13 cellular contexts compared by ENCODE assay signal in the genomic region with DNA sequence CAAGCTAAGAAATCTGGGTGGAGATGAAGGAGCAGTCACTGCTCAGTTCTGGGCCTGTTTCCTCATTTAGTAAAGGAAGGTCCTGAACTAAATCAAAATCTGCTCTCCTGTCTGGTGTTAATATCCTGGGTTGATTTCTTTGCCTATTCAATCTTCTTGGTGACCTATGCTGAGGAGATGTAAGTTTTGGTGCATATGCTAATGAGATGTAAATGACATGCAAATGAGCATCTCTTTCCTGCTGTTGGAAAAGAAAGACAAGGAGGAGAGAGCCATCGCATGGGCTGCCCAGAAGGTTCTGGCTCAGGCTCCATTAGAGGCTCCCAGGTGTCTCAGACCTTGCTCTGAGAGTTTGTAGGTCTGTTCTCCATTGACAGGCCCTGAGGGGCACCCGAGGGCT. TPM values are rescaled to one million over a fixed set of nuclear protein-coding genes. Genes with fewer than 3 reads are reported as not detected.
A peak's percentile ranks its signal among the peaks of the same experiment; 100 is the strongest.
DNase-seq lines count a peak whose midpoint lies in the region; ATAC-seq and TF ChIP-seq lines count a peak whose summit lies in the region.
"Had no signal": no experiment of that assay in that cellular context is flagged by ENCODE, and none has a peak within 500 bp of the region (broad histone marks: within the 10 kb centered on the region; RNA-seq: fewer than 3 reads in every experiment).

No MANE protein-coding gene starts in this region.

- no peak for TF ChIP-seq EP300 in tibial nerve (IDR thresholded peaks at IDR 0.05)

- no peaks in the 10 kb centered on the region for H3K9me2 ChIP-seq in OCI-LY1 (ENCODE audit: low read depth, low read length)

- no peaks in the 10 kb centered on the region for H3K27me3 Mint-ChIP-seq in effector memory CD8-positive, alpha-beta T cell
- peaks cover 37% of the 10 kb centered on the region for H3K27me3 Mint-ChIP-seq in type B pancreatic cell

- no peak for TF ChIP-seq POLR2A in breast epithelium (IDR thresholded peaks at IDR 0.05)
- no peak for TF ChIP-seq POLR2A in tibial nerve (IDR thresholded peaks at IDR 0.05)

- H3K27ac Mint-ChIP-seq in effector memory CD8-positive, alpha-beta T cell = peak overlapping the region; percentile 84 to 97
- no peak overlapping the region for H3K27ac Mint-ChIP-seq in type B pancreatic cell

- H3K27me3 ChIP-seq in breast epithelium (peaks cover 5 to 14% of the 10 kb centered on the region in 2 donors), mammary epithelial cell (ENCODE audit: insufficient read depth, low read length) (no peaks in the 10 kb centered on the region), OCI-LY1 (ENCODE audit: insufficient read depth, low read length) (no peaks in the 10 kb centered on the region), tibial nerve (peaks cover 0 to 27% of the 10 kb centered on the region in 2 donors)

- BruUV-seq in mammary epithelial cell (replicated peaks; lab: Mats Ljungman, UMichigan) = no TSS peak

- WGBS in mammary epithelial cell (ENCODE audit: low coverage, missing lambda C conversion rate) = 65% methylated on average over 2 of the region's 2 CpGs
- WGBS in tibial nerve, 2 donors = 82 to 84% methylated on average over 2 of the region's 2 CpGs

- no peaks in the 10 kb centered on the region for H3K9me3 ChIP-seq in breast epithelium
- H3K9me3 ChIP-seq in mammary epithelial cell (replicated peaks; ENCODE audit: insufficient read depth, low read length) = no peaks in the 10 kb centered on the region
- H3K9me3 ChIP-seq in OCI-LY1 (ENCODE audit: low read length) = no peaks in the 10 kb centered on the region
- H3K9me3 ChIP-seq in tibial nerve = no peaks in the 10 kb centered on the region
- H3K9me3 ChIP-seq: psoas muscle had no signal

- H3K36me3 ChIP-seq in breast epithelium (no peaks in the 10 kb centered on the region), mammary epithelial cell (ENCODE audit: insufficient read depth, low read length) (no peaks in the 10 kb centered on the region), OCI-LY1 (ENCODE audit: insufficient read depth, low read length) (peaks cover 28% of the 10 kb centered on the region), tibial nerve (no peaks in the 10 kb centered on the region)

- H3K27ac ChIP-seq in breast epithelium (peak overlapping the region; percentile 29 to 66), mammary epithelial cell (ENCODE audit: insufficient read depth, low read depth, low read length) (no peak overlapping the region), OCI-LY1 (ENCODE audit: low read depth, low read length, poor library complexity, severe bottlenecking) (peak overlapping the region; percentile 93), tibial nerve (peak overlapping the region in 3 of 4 donors; percentile 28 to 41 (median 32))
- H3K27ac ChIP-seq: psoas muscle had no signal

- no peaks in the 10 kb centered on the region for H4K20me1 ChIP-seq in mammary epithelial cell (ENCODE audit: insufficient read depth, low read length)
- H4K20me1 ChIP-seq in OCI-LY1 (ENCODE audit: insufficient read depth, low read length) = no peaks in the 10 kb centered on the region

- no peak for ATAC-seq in effector memory CD8-positive, alpha-beta T cell (replicated peaks)
- ATAC-seq: psoas muscle had no signal

- H3K4me3 ChIP-seq in breast epithelium (no peak overlapping the region), mammary epithelial cell (replicated peaks in 1 of 3; ENCODE audit: insufficient read depth in 1 of 3, low read depth in 2 of 3, low read length in 3 of 3) (no peak overlapping the region), OCI-LY1 (ENCODE audit: low read depth, low read length, poor library complexity, severe bottlenecking) (peak overlapping the region; percentile 73), tibial nerve (peak overlapping the region in 1 of 4 donors; percentile 26)
- H3K4me3 ChIP-seq: psoas muscle had no signal

- H3F3A ChIP-seq in OCI-LY1 (ENCODE audit: insufficient read depth, low read length) = 0 out of 2 replicates have a peak, but pooled peaks cover 6% of the 10 kb centered on the region

- peaks cover 80 to 86% of the 10 kb centered on the region in 2 donors for H3K4me1 Mint-ChIP-seq in effector memory CD8-positive, alpha-beta T cell (ENCODE audit: low read depth in 2 of 2)
- H3K4me1 Mint-ChIP-seq in type B pancreatic cell (ENCODE audit: unreplicated experiment) = peaks cover 5% of the 10 kb centered on the region

- TF ChIP-seq CTCF in breast epithelium (IDR thresholded peaks at IDR 0.05) (no peak), mammary epithelial cell (conservative IDR thresholded peaks at IDR 0.05 in 1 of 2, IDR thresholded peaks at IDR 0.05 in 1 of 2; ENCODE audit: extremely low read depth in 1 of 2, insufficient read depth in 1 of 2, low read depth in 1 of 2, low read length in 2 of 2) (no peak), OCI-LY1 (IDR thresholded peaks at IDR 0.05; ENCODE audit: low read length) (no peak), tibial nerve (IDR thresholded peaks at IDR 0.05) (no peak), type B pancreatic cell (conservative IDR thresholded peaks at IDR 0.05) (no peak)

- in situ Hi-C loops in mammary epithelial cell (cut with MboI; ENCODE audit: low sequenced_read_pairs in 2 of 2) = no loop called here

- CTCF ChIA-PET in mammary epithelial cell (lab: Charles Lee; ENCODE audit: low non-redundant PET) = no interaction called here

- H3K4me1 ChIP-seq in breast epithelium (no peaks in the 10 kb centered on the region), mammary epithelial cell (ENCODE audit: insufficient read depth, low read length) (no peaks in the 10 kb centered on the region), OCI-LY1 (ENCODE audit: insufficient read depth, low read length, severe bottlenecking) (peaks cover 95% of the 10 kb centered on the region), tibial nerve (peaks cover 0 to 28% (median 13%) of the 10 kb centered on the region in 4 donors)
- H3K4me1 ChIP-seq: psoas muscle had no signal

- intact Hi-C loops in breast epithelium (cut with DNase I; ENCODE audit: low total_unique reads) (no loop called here), mammary epithelial cell (cut with micrococcal nuclease) (no loop called here)

- H3K9ac ChIP-seq in mammary epithelial cell (ENCODE audit: insufficient read depth, low read length) (no peak overlapping the region), OCI-LY1 (ENCODE audit: low read length) (peak overlapping the region; percentile 57)

- H3K4me2 ChIP-seq in mammary epithelial cell (ENCODE audit: insufficient read depth, low read depth, low read length) = no peak overlapping the region
- peak overlapping the region; percentile 94 for H3K4me2 ChIP-seq in OCI-LY1 (ENCODE audit: low read length)

- peaks cover 53% of the 10 kb centered on the region for H3K36me3 Mint-ChIP-seq in effector memory CD8-positive, alpha-beta T cell (ENCODE audit: insufficient read depth)
- H3K36me3 Mint-ChIP-seq in type B pancreatic cell = no peaks in the 10 kb centered on the region

- H3K9me3 Mint-ChIP-seq in effector memory CD8-positive, alpha-beta T cell = no peaks in the 10 kb centered on the region
- H3K9me3 Mint-ChIP-seq in type B pancreatic cell = no peaks in the 10 kb centered on the region
- H3K9me3 Mint-ChIP-seq: H9 had no signal

- H2AFZ ChIP-seq in mammary epithelial cell (ENCODE audit: low read depth, low read length) = no peak overlapping the region
- H2AFZ ChIP-seq in OCI-LY1 (ENCODE audit: low read length) = no peak overlapping the region

- peak overlapping the region; percentile 97 to 99 for H3K4me3 Mint-ChIP-seq in effector memory CD8-positive, alpha-beta T cell
- H3K4me3 Mint-ChIP-seq in type B pancreatic cell = no peak overlapping the region
- H3K4me3 Mint-ChIP-seq: H9 had no signal

- dilution Hi-C loops in mammary epithelial cell (cut with HindIII; ENCODE audit: low sequenced_read_pairs) = no loop called here

- H3K79me2 ChIP-seq in mammary epithelial cell (ENCODE audit: insufficient read depth, low read length) (no peaks in the 10 kb centered on the region), OCI-LY1 (ENCODE audit: insufficient read depth, low read length) (0 out of 2 replicates have a peak, but pooled peaks cover 3% of the 10 kb centered on the region)

- DNase-seq in breast epithelium (ENCODE audit: low spot score in 2 of 2) (no peak), mammary epithelial cell (no peak), tibial nerve (ENCODE audit: low spot score in 2 of 2) (no peak), type B pancreatic cell (ENCODE audit: extremely low spot score, unreplicated experiment) (no peak), amniotic stem cell (lab: John Stamatoyannopoulos, UW) (no peak), middle frontal gyrus (ENCODE audit: extremely low spot score, low spot score) (no peak)
- DNase-seq in effector memory CD8-positive, alpha-beta T cell = no peak
- DNase-seq: activated CD4-positive, alpha-beta T cell treated with anti-CD3 and anti-CD28 coated beads for 48 hours; cortex of kidney; H9; psoas muscle; stimulated activated CD4-positive, alpha-beta T cell treated with anti-CD3 and anti-CD28 coated beads, Interleukin-1b, Interleukin-23, amount 100 ng/mL, for 48 hours had no signal

RNA-seq across cellular contexts. Expression of gene ABI3, which starts 3.3 kb away (rescaled TPM):
- 1 to 10 TPM; 1.9 to 5.2 (median 5.1) TPM for total RNA-seq in breast epithelium
- total RNA-seq in mammary epithelial cell = not detected
- not detected for polyA plus RNA-seq in mammary epithelial cell
- polyA minus RNA-seq in mammary epithelial cell = not detected
- 10 to 100 TPM in 3 of 4 donors, 1 to 10 TPM in 1; 9.6 to 14.4 (median 12.0) TPM for total RNA-seq in tibial nerve
- 0.31 TPM in 1 of 2 replicates, not detected in the other for total RNA-seq in type B pancreatic cell (ENCODE audit: low replicate concordance)

RNA-seq across cellular contexts. Expression of gene GNGT2, which starts 3.4 kb away (rescaled TPM):
- total RNA-seq in breast epithelium = under 1 TPM in 2 of 3 donors, not detected in 1; 0.48 to 0.66 TPM
- not detected for total RNA-seq in mammary epithelial cell
- polyA plus RNA-seq in mammary epithelial cell = not detected
- polyA minus RNA-seq in mammary epithelial cell = not detected
- total RNA-seq in tibial nerve = 1 to 10 TPM in 1 of 4 donors, not detected in 3; 1.2 TPM
- 0.34 TPM in 1 of 2 replicates, not detected in the other for total RNA-seq in type B pancreatic cell (ENCODE audit: low replicate concordance)

RNA-seq across cellular contexts. Expression of gene PHOSPHO1, which starts 16.8 kb away (rescaled TPM):
- total RNA-seq in breast epithelium = under 1 TPM in 2 of 3 donors, not detected in 1; 0.33 to 0.88 TPM
- under 1 TPM in 1 of 2 donors, not detected in 1; 0.56 TPM for total RNA-seq in mammary epithelial cell
- 0.09 TPM for polyA plus RNA-seq in mammary epithelial cell
- polyA minus RNA-seq in mammary epithelial cell = not detected
- total RNA-seq in tibial nerve = 1 to 10 TPM in 1 of 4 donors, under 1 TPM in 2, not detected in 1; 0.21 to 1.3 (median 0.98) TPM
- total RNA-seq in type B pancreatic cell (ENCODE audit: low replicate concordance) = 0.81 TPM in 1 of 2 replicates, not detected in the other
